1 cellular context compared by ENCODE assay signal in genomic region chr17:9363440-9364350, GRCh38.
TF ChIP-seq lines count a peak whose summit lies in the region.

No MANE protein-coding gene starts in this region.

TF ChIP-seq in A549, 52 proteins besides CTCF, POLR2A, EP300 and RAD21 (continued from another document):
- no peak for TF ChIP-seq CHD4 (IDR thresholded peaks at IDR 0.05; ENCODE audit: borderline replicate concordance)
- no peak for TF ChIP-seq MYC (IDR thresholded peaks at IDR 0.05; ENCODE audit: borderline replicate concordance, low read length)
- TF ChIP-seq, protein P1, sequence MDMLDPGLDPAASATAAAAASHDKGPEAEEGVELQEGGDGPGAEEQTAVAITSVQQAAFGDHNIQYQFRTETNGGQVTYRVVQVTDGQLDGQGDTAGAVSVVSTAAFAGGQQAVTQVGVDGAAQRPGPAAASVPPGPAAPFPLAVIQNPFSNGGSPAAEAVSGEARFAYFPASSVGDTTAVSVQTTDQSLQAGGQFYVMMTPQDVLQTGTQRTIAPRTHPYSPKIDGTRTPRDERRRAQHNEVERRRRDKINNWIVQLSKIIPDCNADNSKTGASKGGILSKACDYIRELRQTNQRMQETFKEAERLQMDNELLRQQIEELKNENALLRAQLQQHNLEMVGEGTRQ (IDR thresholded peaks at IDR 0.05), result no peak
- TF ChIP-seq ZSCAN20 (CRISPR knock-in tag; IDR thresholded peaks at IDR 0.05), result no peak
TF ChIP-seq in A549: peak in this region for 0.
